Comparison of ENCODE assay signal across 11 cellular contexts in genomic region chr1:8902765-8903164, GRCh38. TPM values are rescaled to one million over a fixed set of nuclear protein-coding genes. Genes with fewer than 3 reads are reported as not detected.
DNase-seq lines count a peak whose midpoint lies in the region; ATAC-seq and TF ChIP-seq lines count a peak whose summit lies in the region.
"Had no signal": no experiment of that assay in that cellular context is flagged by ENCODE, and none has a peak within 500 bp of the region (broad histone marks: within the 10 kb centered on the region; RNA-seq: fewer than 3 reads in every experiment).

No MANE protein-coding gene starts in this region.

- H3K4me3 Mint-ChIP-seq in activated T-helper 17 cell treated with anti-CD3 and anti-CD28 coated beads, Interleukin-2, amount 50 U/mL, for 72 hours, result peak overlapping the region; percentile 88

- H3K27ac Mint-ChIP-seq in activated T-helper 17 cell treated with anti-CD3 and anti-CD28 coated beads, Interleukin-2, amount 50 U/mL, for 72 hours, result peak overlapping the region; percentile 35

- TF ChIP-seq CTCF in fibroblast of pulmonary artery (IDR thresholded peaks at IDR 0.05; ENCODE audit: low read length, missing control alignments), result peak; percentile 14

- no peaks in the 10 kb centered on the region for H3K9me3 Mint-ChIP-seq in activated T-helper 17 cell treated with anti-CD3 and anti-CD28 coated beads, Interleukin-2, amount 50 U/mL, for 72 hours

- H3K36me3 Mint-ChIP-seq in activated T-helper 17 cell treated with anti-CD3 and anti-CD28 coated beads, Interleukin-2, amount 50 U/mL, for 72 hours (ENCODE audit: low read depth), result peaks cover 16% of the 10 kb centered on the region

- ATAC-seq in activated T-helper 17 cell treated with anti-CD3 and anti-CD28 coated beads, Interleukin-2, amount 50 U/mL, for 72 hours (replicated peaks), result no peak
- no peak for ATAC-seq in HG02938 (IDR thresholded peaks at IDR 0.05; ENCODE audit: unreplicated experiment)

- H3K27me3 Mint-ChIP-seq in activated T-helper 17 cell treated with anti-CD3 and anti-CD28 coated beads, Interleukin-2, amount 50 U/mL, for 72 hours, result no peaks in the 10 kb centered on the region

- DNase-seq in A172 (ENCODE audit: low spot score) (peak; percentile 16), EL (peak; percentile 75), fibroblast of pulmonary artery (ENCODE audit: low read depth) (peak; percentile 41), NCI-H82 treated with DMSO at 0.1 percent for 48 hours (lab: John Stamatoyannopoulos, UW; ENCODE audit: unreplicated experiment) (no peak)
- DNase-seq in stimulated activated CD4-positive, alpha-beta T cell treated with anti-CD3 and anti-CD28 coated beads, Interleukin-4, amount 100 ng/mL, for 24 hours, result no peak
- no peak for DNase-seq in activated effector memory CD4-positive, alpha-beta T cell treated with anti-CD3 and anti-CD28 coated beads, Interleukin-2, amount 50 U/mL, for 16 hours
- DNase-seq: activated effector memory CD4-positive, alpha-beta T cell treated with Interleukin-2 at 50 U/mL for 16 hours; NCI-H774 had no signal

- H3K4me1 Mint-ChIP-seq in activated T-helper 17 cell treated with anti-CD3 and anti-CD28 coated beads, Interleukin-2, amount 50 U/mL, for 72 hours, result peaks cover 29% of the 10 kb centered on the region

- no peak overlapping the region for H3K4me3 ChIP-seq in fibroblast of pulmonary artery (replicated peaks; ENCODE audit: low read depth, low read length)
- H3K4me3 ChIP-seq: esophagus muscularis mucosa had no signal

RNA-seq across cellular contexts. Expression of gene ENO1, which starts 24.3 kb away (rescaled TPM):
- 1,393 and 1,401 TPM in 2 replicates for total RNA-seq in A172 (2014; rRNA removed; shearing (Covaris generic))
- total RNA-seq in activated T-helper 17 cell treated with anti-CD3 and anti-CD28 coated beads, Interleukin-2, amount 50 U/mL, for 72 hours, result 1,000 to 10,000 TPM; 3,460 to 3,623 TPM

RNA-seq across cellular contexts. Expression of gene CA6, which starts 42.9 kb away (rescaled TPM):
- total RNA-seq in A172 (2014; rRNA removed; shearing (Covaris generic)), result not detected in 2 replicates
- 1 to 10 TPM in 1 of 2 donors, under 1 TPM in 1; 0.78 to 2.2 TPM for total RNA-seq in activated T-helper 17 cell treated with anti-CD3 and anti-CD28 coated beads, Interleukin-2, amount 50 U/mL, for 72 hours
- total RNA-seq: esophagus muscularis mucosa had no signal

Comparison
In these comparisons a context has a peak if more than half of its experiments do, and no peak if none do; other contexts are left out.
1. DNase-seq: peak in A172 (single experiment), EL (single experiment) and fibroblast of pulmonary artery (single experiment); none in stimulated activated CD4-positive, alpha-beta T cell treated with anti-CD3 and anti-CD28 coated beads, Interleukin-4, amount 100 ng/mL, for 24 hours (single experiment), NCI-H82 treated with DMSO at 0.1 percent for 48 hours (single experiment) and activated effector memory CD4-positive, alpha-beta T cell treated with anti-CD3 and anti-CD28 coated beads, Interleukin-2, amount 50 U/mL, for 16 hours (single experiment).